ENCODE assay signal across 21 cellular contexts in genomic region chr4:52939325-52939724, GRCh38.
DNase-seq lines count a peak whose midpoint lies in the region; ATAC-seq, FAIRE-seq and TF ChIP-seq lines count a peak whose summit lies in the region.
"Had no signal": no experiment of that assay in that cellular context is flagged by ENCODE, and none has a peak within 500 bp of the region (broad histone marks: within the 10 kb centered on the region; RNA-seq: fewer than 3 reads in every experiment).

No MANE protein-coding gene starts in this region.

- no peak for FAIRE-seq in bronchial epithelial cell (lab: Jason Lieb, UNC)
- FAIRE-seq: D721Med, GM12892, GM18507, H54, HepG2 had no signal

- H3K4me3 ChIP-seq in right cardiac atrium (ENCODE audit: low read length) (no peak overlapping the region), bronchial epithelial cell (ENCODE audit: low read depth, low read length) (no peak overlapping the region), skeletal muscle tissue (ENCODE audit: low read length in 3 of 3) (no peak overlapping the region)
- H3K4me3 ChIP-seq: BLaER1 treated with 17β-estradiol and CSF1 and Interleukin-3, amounts not matched to agents 10 nM and 100 nM; GM23338 had no signal

- intact Hi-C loops in left ventricle myocardium superior (cut with micrococcal nuclease) (no loop called here), right cardiac atrium (cut with DNase I) (no loop called here), CD14-positive monocyte (cut with micrococcal nuclease) (no loop called here)

- H3K4me1 ChIP-seq in right cardiac atrium (ENCODE audit: control insufficient read depth, insufficient read depth, low read length) (no peaks in the 10 kb centered on the region), skeletal muscle tissue (ENCODE audit: control insufficient read depth in 3 of 3, insufficient read depth in 3 of 3, low read length in 3 of 3) (peaks cover 11 to 15% (median 14%) of the 10 kb centered on the region in 3 donors)
- H3K4me1 ChIP-seq: Caco-2 had no signal

- no peaks in the 10 kb centered on the region for H3K27me3 Mint-ChIP-seq in nephron (ENCODE audit: low read depth)
- no peaks in the 10 kb centered on the region for H3K27me3 Mint-ChIP-seq in CD14-positive monocyte (ENCODE audit: low read depth in 3 of 3)
- H3K27me3 Mint-ChIP-seq: B cell; CD4-positive, CD25-positive, alpha-beta regulatory T cell had no signal

- H3K9ac ChIP-seq in skeletal muscle tissue (ENCODE audit: low read depth in 1 of 3, low read length in 3 of 3), result no peak overlapping the region
- H3K9ac ChIP-seq: BLaER1 treated with 17β-estradiol and CSF1 and Interleukin-3, amounts not matched to agents 10 nM and 100 nM had no signal

- no peaks in the 10 kb centered on the region for H3K36me3 Mint-ChIP-seq in nephron (ENCODE audit: low read depth)
- peaks cover 0 to 3% of the 10 kb centered on the region in 2 donors for H3K36me3 Mint-ChIP-seq in CD14-positive monocyte

- WGBS in right cardiac atrium, result 71% methylated on average over 1 of the region's 1 CpG

- H3K27ac Mint-ChIP-seq in nephron (peak overlapping the region in 2 of 3 experiments; percentile 54 to 70), CD14-positive monocyte (no peak overlapping the region)
- H3K27ac Mint-ChIP-seq: B cell; CD4-positive, CD25-positive, alpha-beta regulatory T cell; GM23338 had no signal

- ATAC-seq in left ventricle myocardium superior (peak; percentile 54), right cardiac atrium (no peak), HG03520 (IDR thresholded peaks at IDR 0.05; ENCODE audit: unreplicated experiment) (no peak)
- ATAC-seq in stimulated activated naive CD8-positive, alpha-beta T cell treated with anti-CD3 and anti-CD28 coated beads, Interleukin-15, Interleukin-2, amounts not matched to agents 100 U/mL and 50 U/mL, for 24 hours, result no peak
- ATAC-seq: HepG2 had no signal

- H3K27ac ChIP-seq in right cardiac atrium (ENCODE audit: low read length) (no peak overlapping the region), skeletal muscle tissue (ENCODE audit: low read depth, low read length) (peak overlapping the region; percentile 37)
- H3K27ac ChIP-seq: BLaER1 treated with 17β-estradiol and CSF1 and Interleukin-3, amounts not matched to agents 10 nM and 100 nM had no signal

- H3K36me3 ChIP-seq in bronchial epithelial cell (ENCODE audit: control insufficient read depth, insufficient read depth, low read length) (no peaks in the 10 kb centered on the region), skeletal muscle tissue (ENCODE audit: control insufficient read depth in 3 of 3, insufficient read depth in 3 of 3, low read length in 3 of 3) (no peaks in the 10 kb centered on the region)

- DNase-seq in left ventricle myocardium superior (no peak), right cardiac atrium (no peak), bronchial epithelial cell (ENCODE audit: low read depth) (peak; percentile 8), CD14-positive monocyte (ENCODE audit: low spot score) (no peak)
- DNase-seq in stimulated activated naive CD8-positive, alpha-beta T cell treated with anti-CD3 and anti-CD28 coated beads, Interleukin-15, Interleukin-2, amounts not matched to agents 100 U/mL and 50 U/mL, for 24 hours, result no peak
- DNase-seq: 8988T; Caco-2; CD4-positive, CD25-positive, alpha-beta regulatory T cell; GDM1; HCEC 1CT had no signal

- H3K9me3 Mint-ChIP-seq in nephron, result no peaks in the 10 kb centered on the region
- H3K9me3 Mint-ChIP-seq in CD14-positive monocyte, result peaks cover 0 to 3% (median 0%) of the 10 kb centered on the region in 7 donors
- H3K9me3 Mint-ChIP-seq: GM23338 had no signal

- H3K4me1 Mint-ChIP-seq in nephron (peaks cover 54% of the 10 kb centered on the region), CD14-positive monocyte (no peaks in the 10 kb centered on the region)
- H3K4me1 Mint-ChIP-seq: B cell had no signal

- H3K27me3 ChIP-seq in right cardiac atrium (ENCODE audit: control insufficient read depth, insufficient read depth), result no peaks in the 10 kb centered on the region
- no peaks in the 10 kb centered on the region for H3K27me3 ChIP-seq in bronchial epithelial cell (ENCODE audit: control insufficient read depth, insufficient read depth, low read length)
- no peaks in the 10 kb centered on the region for H3K27me3 ChIP-seq in skeletal muscle tissue (ENCODE audit: control insufficient read depth in 3 of 3, insufficient read depth in 3 of 3, low read length in 3 of 3)
- H3K27me3 ChIP-seq: BLaER1 treated with 17β-estradiol and CSF1 and Interleukin-3, amounts not matched to agents 10 nM and 100 nM had no signal

- H3K9me3 ChIP-seq in right cardiac atrium (ENCODE audit: control insufficient read depth, low read length), result no peaks in the 10 kb centered on the region
- no peaks in the 10 kb centered on the region for H3K9me3 ChIP-seq in skeletal muscle tissue (ENCODE audit: control insufficient read depth in 3 of 3, low read length in 3 of 3)
- H3K9me3 ChIP-seq: BLaER1 treated with 17β-estradiol and CSF1 and Interleukin-3, amounts not matched to agents 10 nM and 100 nM; Caco-2 had no signal

- TF ChIP-seq CTCF in bronchial epithelial cell (IDR thresholded peaks at IDR 0.05; ENCODE audit: insufficient read depth, low read length, severe bottlenecking), result no peak
- TF ChIP-seq CTCF in nephron (IDR thresholded peaks at IDR 0.05; ENCODE audit: unreplicated experiment in 3 of 3), result no peak
- TF ChIP-seq CTCF in CD14-positive monocyte (IDR thresholded peaks at IDR 0.05), result no peak

- H3K4me3 Mint-ChIP-seq in nephron (peak overlapping the region in 1 of 3 experiments; percentile 64), CD14-positive monocyte (no peak overlapping the region)
- H3K4me3 Mint-ChIP-seq: B cell; CD4-positive, CD25-positive, alpha-beta regulatory T cell; GM23338 had no signal

Comparison
In these comparisons a context has a peak if more than half of its experiments do, and no peak if none do; other contexts are left out.
1. H3K27ac Mint-ChIP-seq: peak in nephron (2 of 3); none in CD14-positive monocyte (0 of 7).